In the genomic region with DNA sequence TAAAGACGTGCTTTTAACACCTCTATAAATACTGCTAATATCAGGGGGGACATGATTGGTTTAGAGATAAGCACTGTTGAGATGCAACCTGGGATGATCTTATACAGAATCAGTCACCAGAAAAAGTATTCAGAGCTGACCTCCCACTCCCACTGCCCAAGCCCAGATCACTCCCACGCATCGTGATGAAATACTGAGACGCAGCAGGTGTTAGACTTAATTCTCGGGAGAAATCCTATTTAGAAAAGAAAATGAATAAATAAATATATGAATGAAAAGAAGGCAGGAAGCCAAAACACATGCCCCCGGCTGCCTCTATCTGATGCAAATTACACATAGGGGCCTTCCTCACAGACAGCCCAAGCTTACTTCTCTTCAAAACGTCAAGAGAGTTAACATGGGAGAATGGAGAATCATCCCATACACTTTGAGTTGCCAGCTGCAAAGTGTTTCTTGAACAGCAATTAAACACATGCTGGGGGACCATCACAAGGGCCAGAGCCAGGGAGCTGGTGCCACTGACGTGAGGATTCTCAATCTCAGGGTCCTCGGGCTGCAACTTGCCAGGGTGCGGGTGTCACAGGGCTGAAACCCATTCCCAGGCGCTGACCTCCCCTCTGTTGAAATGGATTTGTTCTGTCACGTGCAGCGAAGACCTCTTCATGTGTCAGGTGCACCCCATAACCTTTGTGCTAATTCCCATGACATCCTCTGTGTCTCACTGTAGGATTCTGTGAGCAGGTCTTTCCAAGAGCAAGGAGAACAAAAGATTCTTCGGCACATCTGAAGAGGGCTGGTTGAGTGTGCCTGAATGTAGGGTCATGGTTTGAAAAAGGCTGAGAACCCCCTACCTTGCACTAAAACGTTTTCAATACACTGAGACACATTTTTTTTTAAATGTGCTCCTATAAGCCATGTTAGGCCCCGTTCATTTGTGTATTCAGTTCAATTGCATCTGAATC, we compare ENCODE assay signal across 21 cellular contexts.
DNase-seq lines count a peak whose midpoint lies in the region; ATAC-seq and TF ChIP-seq lines count a peak whose summit lies in the region.
"Had no signal": no experiment of that assay in that cellular context is flagged by ENCODE, and none has a peak within 500 bp of the region (broad histone marks: within the 10 kb centered on the region; RNA-seq: fewer than 3 reads in every experiment).

No MANE protein-coding gene starts in this region.

- no peak overlapping the region for H2BK5ac ChIP-seq in mesenchymal stem cell (ENCODE audit: low read depth, low read length, poor library complexity, severe bottlenecking)

- peak overlapping the region; percentile 69 for H4K91ac ChIP-seq in mesenchymal stem cell (ENCODE audit: low read length)

- H3K4me3 ChIP-seq in ectodermal cell (ENCODE audit: insufficient read depth, low read depth, low read length) (no peak overlapping the region), mesenchymal stem cell (ENCODE audit: insufficient read depth in 1 of 2, low read depth in 1 of 2, low read length in 2 of 2) (no peak overlapping the region)
- H3K4me3 ChIP-seq: MG63 had no signal

- no peak overlapping the region for H3K14ac ChIP-seq in mesenchymal stem cell (ENCODE audit: low read length in 2 of 2)

- H3K36me3 ChIP-seq in ectodermal cell (ENCODE audit: control insufficient read depth, insufficient read depth, low read length) (no peaks in the 10 kb centered on the region), mesenchymal stem cell (ENCODE audit: control insufficient read depth in 1 of 2, insufficient read depth in 2 of 2, low read depth in 1 of 2, low read length in 2 of 2) (no peaks in the 10 kb centered on the region)
- H3K36me3 ChIP-seq: BE2C, MG63 had no signal

- H2BK15ac ChIP-seq in mesenchymal stem cell (ENCODE audit: low read depth, poor library complexity, severe bottlenecking): peak overlapping the region; percentile 57

- peak overlapping the region; percentile 80 to 98 for H3K18ac ChIP-seq in mesenchymal stem cell (ENCODE audit: low read depth in 1 of 2, low read length in 2 of 2)

- H3K4me2 ChIP-seq in mesenchymal stem cell (ENCODE audit: low read length, poor library complexity, severe bottlenecking): no peak overlapping the region

- H3K27ac ChIP-seq in ectodermal cell (ENCODE audit: insufficient read depth, low read depth, low read length, poor library complexity, severe bottlenecking): peak overlapping the region; percentile 41
- no peak overlapping the region for H3K27ac ChIP-seq in mesenchymal stem cell (ENCODE audit: low read length, poor library complexity, severe bottlenecking)

- no peaks in the 10 kb centered on the region for H3K27me3 ChIP-seq in ectodermal cell (ENCODE audit: control insufficient read depth, insufficient read depth, low read length, poor library complexity, severe bottlenecking)
- H3K27me3 ChIP-seq in mesenchymal stem cell (ENCODE audit: control insufficient read depth in 1 of 2, insufficient read depth in 1 of 2, low read length in 2 of 2): no peaks in the 10 kb centered on the region
- H3K27me3 ChIP-seq: BE2C, MG63 had no signal

- H2AK5ac ChIP-seq in mesenchymal stem cell (ENCODE audit: low read length, severe bottlenecking): no peak overlapping the region

- DNase-seq in NCI-H2227 treated with DMSO at 0.1 percent for 48 hours (lab: John Stamatoyannopoulos, UW) (peak; percentile 5), mesenchymal stem cell (peak; percentile 12), retina (peak; percentile 36), NCI-H2107 (lab: John Stamatoyannopoulos, UW) (no peak), hypothalamus (lab: John Stamatoyannopoulos, UW) (no peak)
- DNase-seq: BE2C; CD8-positive, alpha-beta memory T cell; DMS79 treated with DMSO at 0.1 percent for 48 hours; GF-D8; IMR-90; KG1; MG63; NCI-H2029; NCI-H446; NCI-H524 treated with DMSO at 0.1 percent for 48 hours; NCI-H774; Right ventricle myocardium superior; RPMI8226 had no signal

- 67 to 73% methylated on average over 13 to 15 of the region's 16 CpGs for WGBS in ectodermal cell, 2 experiments
- 78% methylated on average over 7 of the region's 16 CpGs for WGBS in mesenchymal stem cell

- no peak overlapping the region for H2AFZ ChIP-seq in mesenchymal stem cell (ENCODE audit: low read depth, low read length)

- peak overlapping the region; percentile 66 to 97 for H3K4ac ChIP-seq in mesenchymal stem cell (ENCODE audit: low read depth in 1 of 2, low read length in 2 of 2)

- H2BK12ac ChIP-seq in mesenchymal stem cell (ENCODE audit: low read length in 2 of 2): peak overlapping the region; percentile 6 to 100

- no peaks in the 10 kb centered on the region for H3K79me1 ChIP-seq in mesenchymal stem cell (replicated peaks; ENCODE audit: low read length, poor library complexity, severe bottlenecking)

- no peak overlapping the region for H3K9ac ChIP-seq in mesenchymal stem cell (ENCODE audit: low read length)

- H2BK120ac ChIP-seq in mesenchymal stem cell (ENCODE audit: low read depth, low read length): peak overlapping the region; percentile 83

- no peak for ATAC-seq in SK-N-SH treated with all-trans-retinoic acid at 6 μM for 48 hours
- ATAC-seq in GM21737 (IDR thresholded peaks at IDR 0.05; ENCODE audit: unreplicated experiment): no peak

- peak overlapping the region; percentile 94 for H4K8ac ChIP-seq in mesenchymal stem cell (ENCODE audit: low read length)

- no peak overlapping the region for H3K23ac ChIP-seq in mesenchymal stem cell (ENCODE audit: low read length in 2 of 2)

- H3K4me1 ChIP-seq in ectodermal cell (ENCODE audit: control insufficient read depth, insufficient read depth, low read length) (no peaks in the 10 kb centered on the region), mesenchymal stem cell (ENCODE audit: control insufficient read depth, insufficient read depth, low read depth, low read length) (no peaks in the 10 kb centered on the region)
- H3K4me1 ChIP-seq: BE2C had no signal

- H3K9me3 ChIP-seq in ectodermal cell (ENCODE audit: control insufficient read depth, low read length): no peaks in the 10 kb centered on the region
- peaks cover 12% of the 10 kb centered on the region for H3K9me3 ChIP-seq in mesenchymal stem cell (ENCODE audit: control insufficient read depth, low read length)
- H3K9me3 ChIP-seq: BE2C, MG63 had no signal

TF ChIP-seq in SK-N-SH treated with all-trans-retinoic acid at 6 μM for 48 hours, 23 proteins besides CTCF, POLR2A, EP300 and RAD21:
- no peak for TF ChIP-seq OSR1 (CRISPR knock-in tag; IDR thresholded peaks at IDR 0.05)
- TF ChIP-seq, protein P1, sequence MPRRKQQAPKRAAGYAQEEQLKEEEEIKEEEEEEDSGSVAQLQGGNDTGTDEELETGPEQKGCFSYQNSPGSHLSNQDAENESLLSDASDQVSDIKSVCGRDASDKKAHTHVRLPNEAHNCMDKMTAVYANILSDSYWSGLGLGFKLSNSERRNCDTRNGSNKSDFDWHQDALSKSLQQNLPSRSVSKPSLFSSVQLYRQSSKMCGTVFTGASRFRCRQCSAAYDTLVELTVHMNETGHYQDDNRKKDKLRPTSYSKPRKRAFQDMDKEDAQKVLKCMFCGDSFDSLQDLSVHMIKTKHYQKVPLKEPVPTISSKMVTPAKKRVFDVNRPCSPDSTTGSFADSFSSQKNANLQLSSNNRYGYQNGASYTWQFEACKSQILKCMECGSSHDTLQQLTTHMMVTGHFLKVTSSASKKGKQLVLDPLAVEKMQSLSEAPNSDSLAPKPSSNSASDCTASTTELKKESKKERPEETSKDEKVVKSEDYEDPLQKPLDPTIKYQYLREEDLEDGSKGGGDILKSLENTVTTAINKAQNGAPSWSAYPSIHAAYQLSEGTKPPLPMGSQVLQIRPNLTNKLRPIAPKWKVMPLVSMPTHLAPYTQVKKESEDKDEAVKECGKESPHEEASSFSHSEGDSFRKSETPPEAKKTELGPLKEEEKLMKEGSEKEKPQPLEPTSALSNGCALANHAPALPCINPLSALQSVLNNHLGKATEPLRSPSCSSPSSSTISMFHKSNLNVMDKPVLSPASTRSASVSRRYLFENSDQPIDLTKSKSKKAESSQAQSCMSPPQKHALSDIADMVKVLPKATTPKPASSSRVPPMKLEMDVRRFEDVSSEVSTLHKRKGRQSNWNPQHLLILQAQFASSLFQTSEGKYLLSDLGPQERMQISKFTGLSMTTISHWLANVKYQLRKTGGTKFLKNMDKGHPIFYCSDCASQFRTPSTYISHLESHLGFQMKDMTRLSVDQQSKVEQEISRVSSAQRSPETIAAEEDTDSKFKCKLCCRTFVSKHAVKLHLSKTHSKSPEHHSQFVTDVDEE (CRISPR knock-in tag; IDR thresholded peaks at IDR 0.05): no peak
- TF ChIP-seq RARB (CRISPR knock-in tag; IDR thresholded peaks at IDR 0.05): no peak
- no peak for TF ChIP-seq ARNTL (CRISPR knock-in tag; IDR thresholded peaks at IDR 0.05; ENCODE audit: borderline replicate concordance, low read depth)
- TF ChIP-seq, protein P2, sequence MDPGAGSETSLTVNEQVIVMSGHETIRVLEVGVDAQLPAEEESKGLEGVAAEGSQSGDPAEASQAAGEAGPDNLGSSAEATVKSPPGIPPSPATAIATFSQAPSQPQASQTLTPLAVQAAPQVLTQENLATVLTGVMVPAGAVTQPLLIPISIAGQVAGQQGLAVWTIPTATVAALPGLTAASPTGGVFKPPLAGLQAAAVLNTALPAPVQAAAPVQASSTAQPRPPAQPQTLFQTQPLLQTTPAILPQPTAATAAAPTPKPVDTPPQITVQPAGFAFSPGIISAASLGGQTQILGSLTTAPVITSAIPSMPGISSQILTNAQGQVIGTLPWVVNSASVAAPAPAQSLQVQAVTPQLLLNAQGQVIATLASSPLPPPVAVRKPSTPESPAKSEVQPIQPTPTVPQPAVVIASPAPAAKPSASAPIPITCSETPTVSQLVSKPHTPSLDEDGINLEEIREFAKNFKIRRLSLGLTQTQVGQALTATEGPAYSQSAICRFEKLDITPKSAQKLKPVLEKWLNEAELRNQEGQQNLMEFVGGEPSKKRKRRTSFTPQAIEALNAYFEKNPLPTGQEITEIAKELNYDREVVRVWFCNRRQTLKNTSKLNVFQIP (CRISPR knock-in tag; IDR thresholded peaks at IDR 0.05; ENCODE audit: borderline replicate concordance, low read depth): no peak
- no peak for TF ChIP-seq GLIS3 (CRISPR knock-in tag; IDR thresholded peaks at IDR 0.05)

Comparison
In these comparisons a context has a peak if more than half of its experiments do, and no peak if none do; other contexts are left out.
1. DNase-seq: peak in NCI-H2227 treated with DMSO at 0.1 percent for 48 hours (single experiment), mesenchymal stem cell (single experiment) and retina (single experiment); none in NCI-H2107 (single experiment) and hypothalamus (0 of 51).